ENCODE assay signal across 16 cellular contexts in the genomic region with DNA sequence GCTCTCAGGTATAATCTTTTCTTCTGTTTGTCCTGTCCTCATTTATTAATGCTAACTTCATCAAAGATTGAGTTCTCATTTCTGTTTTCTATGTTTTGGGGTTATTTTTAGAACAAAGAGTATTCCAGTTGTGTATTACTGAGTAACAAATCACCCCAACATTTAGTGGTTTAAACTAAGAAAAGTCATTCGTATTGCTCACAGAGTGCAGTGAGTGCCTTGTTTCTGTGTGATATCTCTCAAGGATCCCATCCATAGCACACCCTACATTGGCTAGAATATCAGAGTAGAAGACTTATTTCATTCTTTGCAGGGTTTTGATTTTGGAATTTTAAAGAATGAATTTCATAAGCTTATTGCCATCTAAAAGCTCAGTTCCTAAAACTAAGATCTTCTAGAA.
DNase-seq lines count a peak whose midpoint lies in the region; ATAC-seq, FAIRE-seq and TF ChIP-seq lines count a peak whose summit lies in the region.
"Had no signal": no experiment of that assay in that cellular context is flagged by ENCODE, and none has a peak within 500 bp of the region (broad histone marks: within the 10 kb centered on the region; RNA-seq: fewer than 3 reads in every experiment).

No MANE protein-coding gene starts in this region.

- H3K79me2 ChIP-seq in HepG2 (ENCODE audit: insufficient read depth, low read length): peaks cover 8% of the 10 kb centered on the region
- H3K79me2 ChIP-seq in trophoblast cell (ENCODE audit: control insufficient read depth, insufficient read depth, low read length, poor library complexity): no peaks in the 10 kb centered on the region

- H3K23ac ChIP-seq in trophoblast cell (ENCODE audit: low read length): no peak overlapping the region

- no peaks in the 10 kb centered on the region for H3K27me3 Mint-ChIP-seq in activated CD4-positive, alpha-beta memory T cell treated with anti-CD3 and anti-CD28 coated beads, Interleukin-2, amount 10 ng/mL, durations not matched to agents 7 days and 5 days
- H3K27me3 Mint-ChIP-seq in memory B cell: no peaks in the 10 kb centered on the region
- H3K27me3 Mint-ChIP-seq: brain, type B pancreatic cell had no signal

- no peak overlapping the region for H3K14ac ChIP-seq in trophoblast cell (ENCODE audit: low read length)

- no peak overlapping the region for H2BK5ac ChIP-seq in trophoblast cell (ENCODE audit: low read depth, low read length, poor library complexity)

- no TSS peak for BruUV-seq in HepG2 (replicated peaks; lab: Mats Ljungman, UMichigan)

- TF ChIP-seq CTCF in HepG2 (CRISPR knock-in tag; IDR thresholded peaks at IDR 0.05) (no peak), right lobe of liver (IDR thresholded peaks at IDR 0.05) (no peak)

- WGBS in HepG2 (ENCODE audit: low lambda C conversion rate): 93% methylated on average over 1 of the region's 1 CpG
- WGBS in right lobe of liver (ENCODE audit: insufficient coverage, low coverage, low lambda C conversion rate, missing lambda C conversion rate): 73% methylated on average over 1 of the region's 1 CpG
- no CpG with 5 or more reads among the region's 1 CpG for WGBS in trophoblast cell (ENCODE audit: extremely low coverage, insufficient coverage, insufficient read length)
- WGBS in right cardiac atrium: 85% methylated on average over 1 of the region's 1 CpG

- no peak overlapping the region for H3K27ac ChIP-seq in HepG2 (ENCODE audit: extremely low read length, insufficient read depth, low read length)
- H3K27ac ChIP-seq in right lobe of liver: no peak overlapping the region
- no peak overlapping the region for H3K27ac ChIP-seq in trophoblast cell (ENCODE audit: low read depth, low read length)
- H3K27ac ChIP-seq in right cardiac atrium (ENCODE audit: low read length): no peak overlapping the region
- H3K27ac ChIP-seq: left ventricle myocardium inferior had no signal

- H3K27me3 ChIP-seq in HepG2 (ENCODE audit: control insufficient read depth in 1 of 2, insufficient read depth in 2 of 2, low read length in 2 of 2) (no peaks in the 10 kb centered on the region), right lobe of liver (no peaks in the 10 kb centered on the region), trophoblast cell (ENCODE audit: insufficient read depth, low read length) (no peaks in the 10 kb centered on the region), right cardiac atrium (ENCODE audit: control insufficient read depth, insufficient read depth) (no peaks in the 10 kb centered on the region)

- no peak overlapping the region for H4K12ac ChIP-seq in trophoblast cell (ENCODE audit: low read depth, low read length)

- in situ Hi-C loops in HepG2 (cut with HindIII; ENCODE audit: extremely low pct_ligation_motif_present, low pct_unique_long_range_greater_than_20kb): no loop called here

- no peak for TF ChIP-seq RAD21 in HepG2 (CRISPR knock-in tag; IDR thresholded peaks at IDR 0.05)

- H3K4me3 ChIP-seq in HepG2 (replicated peaks in 1 of 3; ENCODE audit: insufficient read depth in 1 of 3, low read depth in 2 of 3, low read length in 3 of 3): no peak overlapping the region
- H3K4me3 ChIP-seq in right lobe of liver: no peak overlapping the region
- no peak overlapping the region for H3K4me3 ChIP-seq in trophoblast cell (ENCODE audit: low read depth, low read length)
- H3K4me3 ChIP-seq in right cardiac atrium (ENCODE audit: low read length): no peak overlapping the region
- H3K4me3 ChIP-seq: left ventricle myocardium inferior had no signal

- CTCF ChIA-PET in HepG2 (lab: Yijun Ruan, JAX; ENCODE audit: low intra/inter-chr PET ratio, low total read pairs): no interaction called here
- CTCF ChIA-PET in activated CD4-positive, alpha-beta memory T cell treated with anti-CD3 and anti-CD28 coated beads, Interleukin-2, amount 10 ng/mL, durations not matched to agents 7 days and 5 days (lab: Charles Lee): interaction anchor here (1.0 to 1.7 kb wide), 3 partner anchors 26 to 53 kb away, joined by 3 to 9 read pairs (median 5); no protein-coding TSS in a partner anchor

- peaks cover 70% of the 10 kb centered on the region for H3K36me3 Mint-ChIP-seq in activated CD4-positive, alpha-beta memory T cell treated with anti-CD3 and anti-CD28 coated beads, Interleukin-2, amount 10 ng/mL, durations not matched to agents 7 days and 5 days (ENCODE audit: low read depth)
- H3K36me3 Mint-ChIP-seq in memory B cell: peaks cover 25% of the 10 kb centered on the region

- H3K36me3 ChIP-seq in HepG2 (replicated peaks in 1 of 2; ENCODE audit: control insufficient read depth in 1 of 2, insufficient read depth in 2 of 2, low read length in 2 of 2): peaks cover 6 to 36% of the 10 kb centered on the region in 2 experiments; a peak in 4 of 5 replicates
- H3K36me3 ChIP-seq in right lobe of liver: peaks cover 0 to 27% (median 9%) of the 10 kb centered on the region in 4 donors
- H3K36me3 ChIP-seq in trophoblast cell (ENCODE audit: control insufficient read depth in 1 of 2, insufficient read depth in 2 of 2, low read length in 2 of 2): peaks cover 6 to 10% of the 10 kb centered on the region in 2 experiments

- H3K4me1 ChIP-seq in HepG2 (ENCODE audit: insufficient read depth, low read length): peaks cover 56% of the 10 kb centered on the region
- H3K4me1 ChIP-seq in right lobe of liver: peaks cover 0 to 20% (median 4%) of the 10 kb centered on the region in 4 donors
- peaks cover 0 to 2% of the 10 kb centered on the region in 2 experiments for H3K4me1 ChIP-seq in trophoblast cell (ENCODE audit: control insufficient read depth in 1 of 2, insufficient read depth in 2 of 2, low read length in 2 of 2)
- no peaks in the 10 kb centered on the region for H3K4me1 ChIP-seq in right cardiac atrium (ENCODE audit: control insufficient read depth, insufficient read depth, low read length)

- DNase-seq in HepG2 (ENCODE audit: low spot score) (no peak), right lobe of liver (no peak), memory B cell (ENCODE audit: low spot score in 2 of 2) (no peak), trophoblast cell (no peak), Kasumi-1 (lab: John Stamatoyannopoulos, UW) (no peak), right cardiac atrium (no peak)
- no peak for DNase-seq in activated CD4-positive, alpha-beta memory T cell treated with anti-CD3 and anti-CD28 coated beads, Interleukin-2, amount 10 ng/mL, durations not matched to agents 7 days and 5 days
- DNase-seq: AML-193, DMS79 treated with DMSO at 0.1 percent for 48 hours, H7, left ventricle myocardium inferior, NCI-H1092, NCI-H82 had no signal

- peaks cover 52% of the 10 kb centered on the region for H3K4me1 Mint-ChIP-seq in activated CD4-positive, alpha-beta memory T cell treated with anti-CD3 and anti-CD28 coated beads, Interleukin-2, amount 10 ng/mL, durations not matched to agents 7 days and 5 days
- peaks cover 16% of the 10 kb centered on the region for H3K4me1 Mint-ChIP-seq in memory B cell

- ATAC-seq in HepG2: no peak
- ATAC-seq in right lobe of liver: no peak
- no peak for ATAC-seq in memory B cell (ENCODE audit: low read depth)
- no peak for ATAC-seq in HG02759 (IDR thresholded peaks at IDR 0.05; ENCODE audit: unreplicated experiment)
- no peak for ATAC-seq in right cardiac atrium

- H3K4me2 ChIP-seq in HepG2 (ENCODE audit: low read depth, low read length) (no peak overlapping the region), trophoblast cell (ENCODE audit: low read length) (no peak overlapping the region)

- no peak overlapping the region for H2BK12ac ChIP-seq in trophoblast cell (ENCODE audit: low read length)

- H2AFZ ChIP-seq in HepG2 (ENCODE audit: low read length) (no peak overlapping the region), trophoblast cell (ENCODE audit: insufficient read depth, low read length, poor library complexity) (no peak overlapping the region)

- H3K9me3 Mint-ChIP-seq in activated CD4-positive, alpha-beta memory T cell treated with anti-CD3 and anti-CD28 coated beads, Interleukin-2, amount 10 ng/mL, durations not matched to agents 7 days and 5 days: peaks cover 4% of the 10 kb centered on the region
- H3K9me3 Mint-ChIP-seq in memory B cell: peaks cover 4% of the 10 kb centered on the region
- H3K9me3 Mint-ChIP-seq: type B pancreatic cell had no signal

- no peak overlapping the region for H3K4ac ChIP-seq in trophoblast cell (ENCODE audit: low read depth, low read length)

- H2AK5ac ChIP-seq in trophoblast cell (ENCODE audit: low read length): no peak overlapping the region

- H3K18ac ChIP-seq in trophoblast cell (ENCODE audit: low read length): no peak overlapping the region

- no peaks in the 10 kb centered on the region for H4K20me1 ChIP-seq in HepG2 (ENCODE audit: insufficient read depth, low read length)

- H3K9me3 ChIP-seq in HepG2 (ENCODE audit: low read length) (no peaks in the 10 kb centered on the region), right lobe of liver (no peaks in the 10 kb centered on the region), trophoblast cell (ENCODE audit: insufficient read depth, low read depth, low read length) (no peaks in the 10 kb centered on the region), right cardiac atrium (ENCODE audit: control insufficient read depth, low read length) (no peaks in the 10 kb centered on the region)

- TF ChIP-seq EP300 in HepG2 (IDR thresholded peaks at IDR 0.05; ENCODE audit: low read depth in 2 of 2, low read length in 2 of 2): no peak
- TF ChIP-seq EP300 in HepG2 (CRISPR knock-in tag; IDR thresholded peaks at IDR 0.05; ENCODE audit: borderline replicate concordance): no peak

- FAIRE-seq in HepG2 (lab: Jason Lieb, UNC): no peak

- H3K79me1 ChIP-seq in trophoblast cell (ENCODE audit: low read length): peaks cover 5% of the 10 kb centered on the region

- H4K91ac ChIP-seq in trophoblast cell (ENCODE audit: low read depth, low read length): no peak overlapping the region

- no peak overlapping the region for H2BK120ac ChIP-seq in trophoblast cell (ENCODE audit: insufficient read depth, low read length, poor library complexity)

- H4K8ac ChIP-seq in trophoblast cell (ENCODE audit: low read depth, low read length): no peak overlapping the region

- TF ChIP-seq POLR2A in HepG2 (IDR thresholded peaks at IDR 0.05; ENCODE audit: insufficient read depth in 1 of 2, low read depth in 2 of 2, low read length in 2 of 2) (no peak), right lobe of liver (IDR thresholded peaks at IDR 0.05) (no peak)

- POLR2A ChIA-PET in HepG2 (lab: Yijun Ruan, JAX): interaction anchor here (1.3 to 1.5 kb wide), 2 partner anchors 18 to 58 kb away, joined by 4 to 8 read pairs; no protein-coding TSS in a partner anchor
- POLR2A ChIA-PET in activated CD4-positive, alpha-beta memory T cell treated with anti-CD3 and anti-CD28 coated beads, Interleukin-2, amount 10 ng/mL, durations not matched to agents 7 days and 5 days (lab: Charles Lee): interaction anchor here (3.6 to 20.1 kb wide), 3 partner anchors 18 to 56 kb away, joined by 14 to 2499 read pairs (median 188); no protein-coding TSS in a partner anchor

- intact Hi-C loops in HepG2 (cut with micrococcal nuclease; ENCODE audit: unreplicated experiment): no loop called here
- intact Hi-C loops in right lobe of liver (cut with DNase I): no loop called here
- intact Hi-C loops in right cardiac atrium (cut with DNase I): loop anchor here in 1 of 4 donors (10.0 kb wide), 1 partner anchor 45 kb away; no protein-coding TSS in a partner anchor

- no peak overlapping the region for H3K4me3 Mint-ChIP-seq in activated CD4-positive, alpha-beta memory T cell treated with anti-CD3 and anti-CD28 coated beads, Interleukin-2, amount 10 ng/mL, durations not matched to agents 7 days and 5 days
- no peak overlapping the region for H3K4me3 Mint-ChIP-seq in memory B cell
- H3K4me3 Mint-ChIP-seq: brain, type B pancreatic cell had no signal

- H3K9ac ChIP-seq in HepG2 (ENCODE audit: insufficient read depth, low read depth, low read length): no peak overlapping the region
- no peak overlapping the region for H3K9ac ChIP-seq in trophoblast cell (ENCODE audit: low read length)

- peak overlapping the region; percentile 62 for H3K27ac Mint-ChIP-seq in activated CD4-positive, alpha-beta memory T cell treated with anti-CD3 and anti-CD28 coated beads, Interleukin-2, amount 10 ng/mL, durations not matched to agents 7 days and 5 days
- peak overlapping the region; percentile 73 for H3K27ac Mint-ChIP-seq in memory B cell
